ENCODE assay signal across 18 cellular contexts in the genomic region with DNA sequence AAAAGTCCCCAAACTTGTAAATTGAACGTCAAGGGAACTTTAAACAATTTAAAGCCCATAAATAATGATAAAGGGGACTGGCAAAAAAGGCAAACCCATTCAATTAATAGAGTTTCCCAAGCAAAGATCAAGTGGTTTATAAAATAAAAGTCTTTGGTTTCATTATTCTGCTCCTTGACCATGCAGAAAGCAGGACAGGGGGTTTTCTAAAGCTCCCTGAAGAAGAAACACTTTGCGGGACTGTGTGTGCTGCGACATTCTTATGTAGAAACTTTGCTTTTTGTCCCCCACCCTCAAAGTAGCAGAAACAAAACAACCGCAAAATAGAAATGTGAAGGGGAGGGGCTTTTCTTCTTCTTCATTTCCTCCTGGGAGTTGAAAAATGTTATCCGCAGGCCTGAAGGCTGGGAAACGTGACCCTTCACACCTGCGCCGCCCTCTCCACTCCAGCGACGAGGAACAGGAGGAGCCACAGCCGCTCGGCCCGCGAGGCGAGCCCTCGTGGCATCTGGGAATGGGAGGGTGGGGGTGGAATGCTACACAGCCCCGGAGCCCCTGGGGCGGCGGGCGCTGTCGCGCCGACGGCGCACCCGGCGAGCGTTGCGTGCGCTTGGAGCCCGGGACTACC. TPM values are rescaled to one million over a fixed set of nuclear protein-coding genes. Genes with fewer than 3 reads are reported as not detected.
DNase-seq lines count a peak whose midpoint lies in the region; ATAC-seq, FAIRE-seq and TF ChIP-seq lines count a peak whose summit lies in the region.
"Had no signal": no experiment of that assay in that cellular context is flagged by ENCODE, and none has a peak within 500 bp of the region (broad histone marks: within the 10 kb centered on the region; RNA-seq: fewer than 3 reads in every experiment).

No MANE protein-coding gene starts in this region.

- H4K91ac ChIP-seq in H1 (replicated peaks; ENCODE audit: insufficient read length, low read length) = no peak overlapping the region

- no peak overlapping the region for H3K14ac ChIP-seq in H1 (ENCODE audit: insufficient read length)

- TF ChIP-seq CTCF in H1 (IDR thresholded peaks at IDR 0.05; ENCODE audit: control extremely low read depth in 1 of 3, insufficient read depth in 1 of 3, low read depth in 1 of 3, low read length in 3 of 3) (no peak), neural crest cell (conservative IDR thresholded peaks at IDR 0.05) (no peak)

- peaks cover 9% of the 10 kb centered on the region; the same call in 1 of the 2 replicates for H3K23me2 ChIP-seq in H1 (ENCODE audit: low read depth, low read length)

- ATAC-seq in GM21360 (IDR thresholded peaks at IDR 0.05; ENCODE audit: unreplicated experiment) = no peak
- ATAC-seq: foreskin keratinocyte, left ventricle myocardium superior had no signal

- no peak for TF ChIP-seq POLR2A in H1 (IDR thresholded peaks at IDR 0.05; ENCODE audit: control extremely low read depth in 1 of 2, low read depth in 2 of 2, low read length in 2 of 2)

- FAIRE-seq in H1 (lab: Jason Lieb, UNC) = no peak

- H3K4ac ChIP-seq in H1 (replicated peaks; ENCODE audit: insufficient read length, low read depth, low read length) = no peak overlapping the region

- peaks cover 62% of the 10 kb centered on the region for H3K4me1 Mint-ChIP-seq in neural crest cell

- peaks cover 36% of the 10 kb centered on the region for H3K27me3 ChIP-seq in HAP-1 (ENCODE audit: low read depth)
- peaks cover 84 to 99% (median 94%) of the 10 kb centered on the region in 4 experiments for H3K27me3 ChIP-seq in H1 (replicated peaks in 1 of 4; ENCODE audit: control insufficient read depth in 3 of 4, extremely low read depth in 1 of 4, insufficient read depth in 3 of 4, low read length in 3 of 4)

- no peak overlapping the region for H3K56ac ChIP-seq in H1 (replicated peaks; ENCODE audit: insufficient read length, low read depth, low read length)

- H3K9me3 Mint-ChIP-seq in neural crest cell = no peaks in the 10 kb centered on the region

- H3K36me3 ChIP-seq in HAP-1 (replicated peaks) = no peaks in the 10 kb centered on the region
- peaks cover 0 to 7% (median 0%) of the 10 kb centered on the region in 4 experiments; a peak in 1 of 8 replicates for H3K36me3 ChIP-seq in H1 (ENCODE audit: control insufficient read depth in 2 of 4, insufficient read depth in 4 of 4, low read length in 3 of 4)
- H3K36me3 ChIP-seq: BE2C, tibial artery had no signal

- POLR2A ChIA-PET in H1 (lab: Charles Lee; ENCODE audit: partially characterized antibody) = interaction anchor here (4.9 kb wide), 1 partner anchor 12 kb away, joined by 54 read pairs; no protein-coding TSS in a partner anchor

- H2AFZ ChIP-seq in H1 (ENCODE audit: low read length) = no peak overlapping the region

- H2AK5ac ChIP-seq in H1 (ENCODE audit: low read depth, low read length) = no peak overlapping the region

- no peak overlapping the region for H3K27ac ChIP-seq in H1 (ENCODE audit: low read depth, low read length)
- H3K27ac ChIP-seq: foreskin keratinocyte, tibial artery had no signal

- TF ChIP-seq EP300 in H1 (IDR thresholded peaks at IDR 0.05; ENCODE audit: borderline replicate concordance in 1 of 2, low read depth in 2 of 2, low read length in 2 of 2) = no peak

- H3K4me1 ChIP-seq in HAP-1 (peaks cover 32% of the 10 kb centered on the region), H1 (replicated peaks in 1 of 4; ENCODE audit: control insufficient read depth in 3 of 4, insufficient read depth in 4 of 4, low read length in 3 of 4) (peaks cover 22 to 62% (median 36%) of the 10 kb centered on the region in 4 experiments)
- H3K4me1 ChIP-seq: BE2C, foreskin keratinocyte had no signal

- no peak overlapping the region for H3K27ac Mint-ChIP-seq in neural crest cell (ENCODE audit: unreplicated experiment)

- H3K79me1 ChIP-seq in H1 (ENCODE audit: low read depth, low read length) = no peaks in the 10 kb centered on the region

- H2BK5ac ChIP-seq in H1 (ENCODE audit: low read depth, low read length) = no peak overlapping the region

- peak overlapping the region; percentile 56 to 59 for H3K4me2 ChIP-seq in H1 (ENCODE audit: insufficient read depth in 1 of 2, low read depth in 2 of 2, low read length in 2 of 2)

- in situ Hi-C loops in HAP-1 (cut with MboI; ENCODE audit: low sequenced_read_pairs) = no loop called here

- no peak overlapping the region for H2BK15ac ChIP-seq in H1 (ENCODE audit: low read length)

- H4K20me1 ChIP-seq in H1 (replicated peaks in 1 of 2; ENCODE audit: control insufficient read depth in 1 of 2, insufficient read depth in 2 of 2, low read length in 2 of 2) = peaks cover 17 to 20% of the 10 kb centered on the region in 2 experiments

- H3K9me3 ChIP-seq in HAP-1 (peaks cover 3% of the 10 kb centered on the region; the same call in 1 of the 2 replicates), H1 (ENCODE audit: insufficient read depth in 2 of 2, low read depth in 1 of 2, low read length in 1 of 2) (no peaks in the 10 kb centered on the region)
- H3K9me3 ChIP-seq: tibial artery had no signal

- WGBS in H1 (ENCODE audit: extremely low coverage in 1 of 2, insufficient coverage in 1 of 2, insufficient read length in 1 of 2, insufficient replicate concordance in 2 of 2, low coverage in 1 of 2, low lambda C conversion rate in 2 of 2, missing lambda C conversion rate in 1 of 2), 2 experiments = 4% methylated on average over 31 of the region's 31 CpGs; no CpG with 5 or more reads in 1 of the 2 experiments

- H4K8ac ChIP-seq in H1 (ENCODE audit: extremely low read depth, insufficient read depth, low read length) = no peak overlapping the region

- H4K5ac ChIP-seq in H1 (ENCODE audit: insufficient read length, low read depth, low read length) = no peak overlapping the region

- DNase-seq in EH (ENCODE audit: low read depth) (peak; percentile 34), HAP-1 (ENCODE audit: low spot score in 2 of 2) (peak; percentile 75 to 98), H1 (ENCODE audit: low read depth in 1 of 2, low spot score in 2 of 2) (peak in 1 of 2 experiments; percentile 51), neural crest cell (ENCODE audit: low read depth, low spot score) (no peak), NOMO-1 treated with dmso at 0.1 percent for 144 hours (lab: John Stamatoyannopoulos, UW; ENCODE audit: unreplicated experiment) (no peak)
- DNase-seq in activated CD4-positive, CD25-positive, alpha-beta regulatory T cell treated with anti-CD3 and anti-CD28 coated beads, Interleukin-2, amount 50 U/mL, for 72 hours = no peak
- DNase-seq: BE2C, DMS153, foreskin keratinocyte, IMR-90, left ventricle myocardium superior, MM.1S, NCI-H187 treated with DMSO at 0.1 percent for 48 hours, SHP77 treated with DMSO at 0.1 percent for 48 hours, T-helper 9 cell, tibial artery had no signal

- H3K4me3 Mint-ChIP-seq in neural crest cell = peak overlapping the region; percentile 49

- H2BK12ac ChIP-seq in H1 (ENCODE audit: low read depth, low read length) = peak overlapping the region; percentile 68

- no peak overlapping the region for H3K23ac ChIP-seq in H1 (ENCODE audit: insufficient read length)

- TF ChIP-seq RAD21 in H1 (IDR thresholded peaks at IDR 0.05 in 1 of 2, conservative IDR thresholded peaks at IDR 0.05 in 1 of 2; ENCODE audit: low read depth in 2 of 2, low read length in 2 of 2) = no peak

- no peaks in the 10 kb centered on the region for H3K36me3 Mint-ChIP-seq in neural crest cell (ENCODE audit: low read depth)

- H3K4me3 ChIP-seq in HAP-1 (no peak overlapping the region), H1 (ENCODE audit: extremely low read depth in 1 of 4, insufficient read depth in 2 of 4, low read depth in 3 of 4, low read length in 4 of 4) (peak overlapping the region in 1 of 4 experiments; percentile 46; a peak in 2 of 8 replicates)
- H3K4me3 ChIP-seq: tibial artery had no signal

- no peak overlapping the region for H2BK20ac ChIP-seq in H1 (ENCODE audit: low read length)

- peaks cover 84% of the 10 kb centered on the region for H3K27me3 Mint-ChIP-seq in neural crest cell (ENCODE audit: low read depth)

- no peak overlapping the region for H3K9ac ChIP-seq in H1 (replicated peaks in 1 of 4; ENCODE audit: extremely low read depth in 1 of 4, low read depth in 3 of 4, low read length in 3 of 4)

- H3K79me2 ChIP-seq in H1 (ENCODE audit: control insufficient read depth in 1 of 2, insufficient read depth in 2 of 2, low read length in 2 of 2) = no peaks in the 10 kb centered on the region

- no peak overlapping the region for H2BK120ac ChIP-seq in H1 (replicated peaks; ENCODE audit: low read depth, low read length)

- no peak overlapping the region for H3K18ac ChIP-seq in H1 (ENCODE audit: extremely low read depth, low read length)

- CTCF ChIA-PET in H1 (lab: Charles Lee; ENCODE audit: partially characterized antibody) = interaction anchor here (0.9 to 3.1 kb wide), 3 partner anchors 10 to 407 kb away, joined by 3 to 18 read pairs (median 5); no protein-coding TSS in a partner anchor

TF ChIP-seq in H1, 55 proteins besides CTCF, POLR2A, EP300 and RAD21:
- no peak for TF ChIP-seq JUN (IDR thresholded peaks at IDR 0.05; ENCODE audit: low read depth, low read length)
- no peak for TF ChIP-seq EGR1 (IDR thresholded peaks at IDR 0.05; ENCODE audit: borderline replicate concordance, low read depth, low read length)
- TF ChIP-seq, protein P1, sequence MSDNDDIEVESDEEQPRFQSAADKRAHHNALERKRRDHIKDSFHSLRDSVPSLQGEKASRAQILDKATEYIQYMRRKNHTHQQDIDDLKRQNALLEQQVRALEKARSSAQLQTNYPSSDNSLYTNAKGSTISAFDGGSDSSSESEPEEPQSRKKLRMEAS (IDR thresholded peaks at IDR 0.05) = peak; percentile 31; the same call in 1 of the 2 replicates
- TF ChIP-seq NANOG (IDR thresholded peaks at IDR 0.05; ENCODE audit: insufficient read depth, low read depth, low read length, poor library complexity, severe bottlenecking) = no peak
- no peak for TF ChIP-seq HDAC6 (IDR thresholded peaks at IDR 0.05; ENCODE audit: low read depth, low read length)
TF ChIP-seq in H1: peak in this region for 1.

RNA-seq across cellular contexts. Expression of gene GBX2, which starts 4.2 kb away (rescaled TPM):
- total RNA-seq in H1 (2021; fragmentation: NEBNext Ultra II Directional; extraction: Animal tissue kit (Norgen Biotek cat#: 25700)) = 0.89 and 1.2 TPM in 2 replicates
- polyA plus RNA-seq in H1 (2011; rRNA removed) = 0.38 and 0.64 TPM in 2 replicates
- polyA plus RNA-seq in H1 (2011; cell fraction: cytosol; rRNA removed) = 0.54 TPM
- 0.74 TPM for polyA plus RNA-seq in H1 (2011; cell fraction: nucleus; rRNA removed)
- 0.53 to 0.94 TPM (median 0.74 TPM) in 4 replicates for polyA plus RNA-seq in H1 (2012, experiment 1 of 2)
- polyA plus RNA-seq in H1 (2012, experiment 2 of 2) = 0.68 TPM
- 1.9 TPM for polyA plus RNA-seq in H1 (2013, experiment 1 of 2)
- 1.9 TPM for polyA plus RNA-seq in H1 (2013, experiment 2 of 2)
- polyA minus RNA-seq in H1 (2011; rRNA and poly(A)+ RNA removed) = 0.24 and 0.32 TPM in 2 replicates
- polyA minus RNA-seq in H1 (2011; cell fraction: cytosol; rRNA and poly(A)+ RNA removed) = 0.88 TPM
- polyA minus RNA-seq in H1 (2011; cell fraction: nucleus; rRNA and poly(A)+ RNA removed) = 1.9 TPM
- 21.3 and 21.9 TPM in 2 replicates for total RNA-seq in neural crest cell
- total RNA-seq: IMR-90, left ventricle myocardium superior, posterior vena cava had no signal

Comparison
In these comparisons a context has a peak if more than half of its experiments do, and no peak if none do; other contexts are left out.
1. DNase-seq: peak in EH (single experiment) and HAP-1 (2 of 2); none in neural crest cell (single experiment), NOMO-1 treated with dmso at 0.1 percent for 144 hours (single experiment) and activated CD4-positive, CD25-positive, alpha-beta regulatory T cell treated with anti-CD3 and anti-CD28 coated beads, Interleukin-2, amount 50 U/mL, for 72 hours (single experiment).
2. RNA of gene GBX2, which starts 4.2 kb away (total RNA-seq): 21.3 to 21.9 TPM in neural crest cell; 0.89 to 1.2 TPM in H1; every median in the first group is over 10 times any median in the second.